ENCODE assay signal across 17 cellular contexts in the genomic region with DNA sequence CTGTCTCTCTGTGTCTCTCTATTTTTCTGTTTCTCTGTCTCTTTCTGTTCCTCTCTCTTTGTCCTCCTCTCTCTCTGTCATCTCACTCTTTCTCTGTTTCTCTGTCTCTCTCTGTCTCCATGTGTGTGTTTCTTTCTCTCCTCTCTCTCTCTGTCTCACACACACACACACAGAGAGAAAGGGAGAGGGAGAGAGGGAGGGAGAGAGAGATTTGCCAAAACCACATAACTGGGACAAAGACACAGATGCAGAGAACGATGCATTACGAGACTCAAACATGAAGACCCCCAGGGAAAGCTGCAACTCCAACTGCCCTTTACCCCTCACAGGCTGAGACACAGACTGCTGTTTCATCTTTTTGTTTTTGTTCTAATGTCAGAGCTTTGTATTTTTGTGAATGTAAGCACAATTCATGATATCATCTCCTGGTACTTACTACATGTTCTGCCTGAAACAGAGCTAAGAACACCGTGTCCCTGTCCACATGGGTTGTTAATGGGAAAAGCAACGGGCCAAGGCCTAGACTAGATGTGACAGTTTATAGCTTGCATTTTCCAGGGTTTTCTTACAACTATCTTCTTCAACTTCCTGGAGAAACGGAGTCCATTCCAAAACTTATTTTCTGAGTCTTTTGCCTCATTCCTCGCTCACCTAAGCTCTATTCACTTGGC.
DNase-seq lines count a peak whose midpoint lies in the region; ATAC-seq and TF ChIP-seq lines count a peak whose summit lies in the region.
"Had no signal": no experiment of that assay in that cellular context is flagged by ENCODE, and none has a peak within 500 bp of the region (broad histone marks: within the 10 kb centered on the region; RNA-seq: fewer than 3 reads in every experiment).

No MANE protein-coding gene starts in this region.

- H3K9me3 ChIP-seq in body of pancreas (no peaks in the 10 kb centered on the region), prostate gland (no peaks in the 10 kb centered on the region), tibial nerve (peaks cover 0 to 6% (median 0%) of the 10 kb centered on the region in 4 donors)

- no peak overlapping the region for H4K5ac ChIP-seq in mesendoderm (ENCODE audit: low read length)

- no peaks in the 10 kb centered on the region for H3K36me3 Mint-ChIP-seq in activated CD8-positive, alpha-beta T cell treated with anti-CD3 and anti-CD28 coated beads, Interleukin-2, amount 10 ng/mL, durations not matched to agents 7 days and 5 days (ENCODE audit: low read depth)
- H3K36me3 Mint-ChIP-seq in T-helper 2 cell treated with Interferon-gamma antibody and Interleukin-4, amounts not matched to agents 5 μg/mL and 100 μg/mL, for 36 hours (ENCODE audit: low read depth), result no peaks in the 10 kb centered on the region

- H3K79me2 ChIP-seq in mesendoderm (ENCODE audit: control insufficient read depth, insufficient read depth, low read length), result no peaks in the 10 kb centered on the region

- no peak for TF ChIP-seq CTCF in body of pancreas (IDR thresholded peaks at IDR 0.05)
- no peak for TF ChIP-seq CTCF in prostate gland (IDR thresholded peaks at IDR 0.05)
- TF ChIP-seq CTCF in tibial nerve (IDR thresholded peaks at IDR 0.05), result peak in 1 of 5 experiments; percentile 8

- no peak overlapping the region for H3K4ac ChIP-seq in mesendoderm (ENCODE audit: low read depth, low read length)

- no peaks in the 10 kb centered on the region for H3K4me1 Mint-ChIP-seq in activated CD8-positive, alpha-beta T cell treated with anti-CD3 and anti-CD28 coated beads, Interleukin-2, amount 10 ng/mL, durations not matched to agents 7 days and 5 days (ENCODE audit: low read depth)
- H3K4me1 Mint-ChIP-seq in T-helper 2 cell treated with Interferon-gamma antibody and Interleukin-4, amounts not matched to agents 5 μg/mL and 100 μg/mL, for 36 hours (ENCODE audit: low read depth), result no peaks in the 10 kb centered on the region

- CTCF ChIA-PET in activated CD8-positive, alpha-beta T cell treated with anti-CD3 and anti-CD28 coated beads, Interleukin-2, amount 10 ng/mL, durations not matched to agents 7 days and 5 days (lab: Charles Lee), result no interaction called here

- H3K9me3 Mint-ChIP-seq in activated CD8-positive, alpha-beta T cell treated with anti-CD3 and anti-CD28 coated beads, Interleukin-2, amount 10 ng/mL, durations not matched to agents 7 days and 5 days (ENCODE audit: insufficient read depth), result no peaks in the 10 kb centered on the region
- no peaks in the 10 kb centered on the region for H3K9me3 Mint-ChIP-seq in T-helper 2 cell treated with Interferon-gamma antibody and Interleukin-4, amounts not matched to agents 5 μg/mL and 100 μg/mL, for 36 hours
- H3K9me3 Mint-ChIP-seq: memory B cell had no signal

- DNase-seq in body of pancreas (peak in 3 of 4 donors; percentile 29 to 54 (median 41)), left cardiac atrium (no peak), prostate gland (ENCODE audit: low spot score) (peak; percentile 22), tibial nerve (ENCODE audit: low spot score in 2 of 2) (peak in 1 of 2 donors; percentile 70), mesendoderm (no peak), DMS79 treated with DMSO at 0.1 percent for 48 hours (lab: John Stamatoyannopoulos, UW) (no peak)
- DNase-seq in activated CD8-positive, alpha-beta T cell treated with anti-CD3 and anti-CD28 coated beads, Interleukin-2, amount 10 ng/mL, durations not matched to agents 7 days and 5 days, result no peak
- no peak for DNase-seq in T-helper 2 cell treated with Interferon-gamma antibody and Interleukin-4, amounts not matched to agents 5 μg/mL and 100 μg/mL, for 36 hours (ENCODE audit: low spot score)
- DNase-seq: amniotic stem cell, KG1, NCI-H1092, NCI-H2171 treated with DMSO at 0.1 percent for 48 hours, small intestine, T-helper 1 cell had no signal

- H3K27me3 ChIP-seq in body of pancreas, result no peaks in the 10 kb centered on the region
- H3K27me3 ChIP-seq in prostate gland (replicated peaks; ENCODE audit: insufficient read depth), result no peaks in the 10 kb centered on the region
- H3K27me3 ChIP-seq in tibial nerve, result no peaks in the 10 kb centered on the region
- no peaks in the 10 kb centered on the region for H3K27me3 ChIP-seq in mesendoderm (ENCODE audit: insufficient read depth, low read length, poor library complexity)

- intact Hi-C loops in body of pancreas (cut with DNase I), result no loop called here
- intact Hi-C loops in left cardiac atrium (cut with DNase I), result no loop called here
- intact Hi-C loops in prostate gland (cut with DNase I), result no loop called here

- H3K27me3 Mint-ChIP-seq in activated CD8-positive, alpha-beta T cell treated with anti-CD3 and anti-CD28 coated beads, Interleukin-2, amount 10 ng/mL, durations not matched to agents 7 days and 5 days (ENCODE audit: low read depth), result no peaks in the 10 kb centered on the region
- H3K27me3 Mint-ChIP-seq in T-helper 2 cell treated with Interferon-gamma antibody and Interleukin-4, amounts not matched to agents 5 μg/mL and 100 μg/mL, for 36 hours (ENCODE audit: low read depth), result peaks cover 8% of the 10 kb centered on the region

- POLR2A ChIA-PET in activated CD8-positive, alpha-beta T cell treated with anti-CD3 and anti-CD28 coated beads, Interleukin-2, amount 10 ng/mL, durations not matched to agents 7 days and 5 days (lab: Charles Lee), result no interaction called here

- no peak overlapping the region for H3K9ac ChIP-seq in mesendoderm (ENCODE audit: low read length)

- no peak overlapping the region for H3K18ac ChIP-seq in mesendoderm (ENCODE audit: low read length)

- H3K27ac ChIP-seq in body of pancreas (peak overlapping the region in 1 of 4 donors; percentile 12), prostate gland (peak overlapping the region; percentile 56 to 64), tibial nerve (peak overlapping the region; percentile 54 to 85 (median 78)), mesendoderm (ENCODE audit: low read depth, low read length) (no peak overlapping the region)

- H3K4me1 ChIP-seq in body of pancreas, result no peaks in the 10 kb centered on the region
- no peaks in the 10 kb centered on the region for H3K4me1 ChIP-seq in prostate gland (replicated peaks)
- peaks cover 0 to 33% (median 5%) of the 10 kb centered on the region in 4 donors for H3K4me1 ChIP-seq in tibial nerve
- H3K4me1 ChIP-seq in mesendoderm (ENCODE audit: control insufficient read depth, low read depth, low read length), result no peaks in the 10 kb centered on the region

- no peak overlapping the region for H3K56ac ChIP-seq in mesendoderm (ENCODE audit: low read length)

- TF ChIP-seq POLR2A in body of pancreas (IDR thresholded peaks at IDR 0.05) (no peak), prostate gland (IDR thresholded peaks at IDR 0.05) (no peak), tibial nerve (IDR thresholded peaks at IDR 0.05) (peak in 1 of 2 donors; percentile 9)

- no peaks in the 10 kb centered on the region for H3K36me3 ChIP-seq in body of pancreas (replicated peaks in 1 of 2; ENCODE audit: insufficient read depth in 1 of 2, low read depth in 2 of 2)
- no peaks in the 10 kb centered on the region for H3K36me3 ChIP-seq in prostate gland
- no peaks in the 10 kb centered on the region for H3K36me3 ChIP-seq in tibial nerve
- H3K36me3 ChIP-seq in mesendoderm (ENCODE audit: control insufficient read depth, insufficient read depth, low read length), result no peaks in the 10 kb centered on the region

- H3K79me1 ChIP-seq in mesendoderm (ENCODE audit: low read length), result no peaks in the 10 kb centered on the region

- ATAC-seq in body of pancreas (peak; percentile 62), left cardiac atrium (peak; percentile 45 to 51)
- no peak for ATAC-seq in activated CD8-positive, alpha-beta T cell treated with anti-CD3 and anti-CD28 coated beads, Interleukin-2, amount 10 ng/mL, durations not matched to agents 7 days and 5 days
- ATAC-seq: GM12878, WTC11 had no signal

- TF ChIP-seq EP300 in tibial nerve (IDR thresholded peaks at IDR 0.05), result peak in 1 of 2 donors; percentile 86

- H4K8ac ChIP-seq in mesendoderm (ENCODE audit: low read depth, low read length), result no peak overlapping the region

- H2AK5ac ChIP-seq in mesendoderm (ENCODE audit: low read length), result no peak overlapping the region

- no peak overlapping the region for H2BK120ac ChIP-seq in mesendoderm (ENCODE audit: low read depth, low read length)

- H2BK15ac ChIP-seq in mesendoderm (replicated peaks; ENCODE audit: low read depth), result no peak overlapping the region

- no peak overlapping the region for H2BK5ac ChIP-seq in mesendoderm (ENCODE audit: low read length)

- no peak overlapping the region for H3K4me2 ChIP-seq in mesendoderm (ENCODE audit: low read length)

- H3K4me3 Mint-ChIP-seq in activated CD8-positive, alpha-beta T cell treated with anti-CD3 and anti-CD28 coated beads, Interleukin-2, amount 10 ng/mL, durations not matched to agents 7 days and 5 days, result no peak overlapping the region
- no peak overlapping the region for H3K4me3 Mint-ChIP-seq in T-helper 2 cell treated with Interferon-gamma antibody and Interleukin-4, amounts not matched to agents 5 μg/mL and 100 μg/mL, for 36 hours
- H3K4me3 Mint-ChIP-seq: memory B cell, WTC11 had no signal

- H3K4me3 ChIP-seq in body of pancreas, result no peak overlapping the region
- H3K4me3 ChIP-seq in prostate gland, result no peak overlapping the region
- H3K4me3 ChIP-seq in tibial nerve, result no peak overlapping the region
- no peak overlapping the region for H3K4me3 ChIP-seq in mesendoderm (ENCODE audit: low read length)
- H3K4me3 ChIP-seq: GM12878 had no signal

- no peak overlapping the region for H3K23ac ChIP-seq in mesendoderm (ENCODE audit: low read length)

- 78% methylated on average over 6 of the region's 6 CpGs for WGBS in body of pancreas, 2 donors
- 54% methylated on average over 6 of the region's 6 CpGs for WGBS in prostate gland
- WGBS in tibial nerve, 2 donors, result 39 to 43% methylated on average over 6 of the region's 6 CpGs
- no CpG with 5 or more reads among the region's 6 CpGs for WGBS in mesendoderm (ENCODE audit: extremely low coverage, insufficient coverage, low lambda C conversion rate)

- H3K27ac Mint-ChIP-seq in activated CD8-positive, alpha-beta T cell treated with anti-CD3 and anti-CD28 coated beads, Interleukin-2, amount 10 ng/mL, durations not matched to agents 7 days and 5 days, result no peak overlapping the region
- no peak overlapping the region for H3K27ac Mint-ChIP-seq in T-helper 2 cell treated with Interferon-gamma antibody and Interleukin-4, amounts not matched to agents 5 μg/mL and 100 μg/mL, for 36 hours
- H3K27ac Mint-ChIP-seq: memory B cell, WTC11 had no signal

Comparison
In these comparisons a context has a peak if more than half of its experiments do, and no peak if none do; other contexts are left out.
1. DNase-seq: peak in body of pancreas (3 of 4) and prostate gland (single experiment); none in left cardiac atrium (single experiment), mesendoderm (single experiment), DMS79 treated with DMSO at 0.1 percent for 48 hours (single experiment), activated CD8-positive, alpha-beta T cell treated with anti-CD3 and anti-CD28 coated beads, Interleukin-2, amount 10 ng/mL, durations not matched to agents 7 days and 5 days (single experiment) and T-helper 2 cell treated with Interferon-gamma antibody and Interleukin-4, amounts not matched to agents 5 μg/mL and 100 μg/mL, for 36 hours (single experiment).